ENCODE assay signal across 8 cellular contexts in the genomic region with DNA sequence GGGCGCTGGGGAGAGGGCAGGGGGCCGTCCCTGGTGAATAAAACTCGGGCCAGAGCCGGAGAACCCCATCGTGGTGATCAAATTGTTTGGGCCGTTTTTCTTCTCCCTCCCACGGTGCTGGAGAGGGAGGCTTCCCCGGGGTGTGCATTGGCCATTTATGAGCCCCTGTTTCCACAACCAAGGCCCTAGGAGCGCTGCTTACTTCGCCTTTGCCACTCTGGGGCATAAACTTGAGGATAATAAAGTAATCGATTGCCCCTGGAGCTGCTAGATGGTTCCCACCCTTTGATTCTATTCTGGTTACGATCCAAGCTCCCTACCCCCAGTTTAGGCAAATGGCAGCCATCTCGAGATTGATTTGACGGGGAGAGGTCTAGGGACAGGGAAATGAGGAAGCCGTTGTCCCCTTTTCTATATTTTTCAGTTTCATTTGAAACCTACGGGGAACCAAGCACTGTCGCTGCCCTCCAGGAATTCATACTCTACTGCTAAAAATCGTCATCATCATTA. TPM values are rescaled to one million over a fixed set of nuclear protein-coding genes. Genes with fewer than 3 reads are reported as not detected.
DNase-seq lines count a peak whose midpoint lies in the region; ATAC-seq and TF ChIP-seq lines count a peak whose summit lies in the region.

No MANE protein-coding gene starts in this region.

- H3F3A ChIP-seq in PC-3 (ENCODE audit: low read length, unreplicated experiment): no peaks in the 10 kb centered on the region

- H3K27ac Mint-ChIP-seq in T-helper 2 cell treated with Interferon-gamma antibody and Interleukin-4, amounts not matched to agents 5 μg/mL and 100 μg/mL, for 36 hours: peak overlapping the region; percentile 88
- peak overlapping the region; percentile 90 to 95 for H3K27ac Mint-ChIP-seq in effector memory CD8-positive, alpha-beta T cell

- DNase-seq in T-helper 2 cell treated with Interferon-gamma antibody and Interleukin-4, amounts not matched to agents 5 μg/mL and 100 μg/mL, for 36 hours (ENCODE audit: low spot score): peak; percentile 12
- DNase-seq in T-helper 2 cell (no peak), PC-3 (no peak), NCI-H187 (lab: John Stamatoyannopoulos, UW) (no peak)
- DNase-seq in effector memory CD8-positive, alpha-beta T cell: no peak

- H3K36me3 ChIP-seq in PC-3 (ENCODE audit: low read depth, low read length): peaks cover 9% of the 10 kb centered on the region; the same call in 1 of the 2 replicates
- peaks cover 7 to 8% of the 10 kb centered on the region in 2 donors for H3K36me3 ChIP-seq in mucosa of rectum (ENCODE audit: control insufficient read depth in 2 of 2, insufficient read depth in 2 of 2, low read length in 2 of 2)

- intact Hi-C loops in PC-3 (cut with micrococcal nuclease): loop anchor here (5.0 kb wide), 1 partner anchor 33 kb away; a partner anchor contains a TSS

- no peak for TF ChIP-seq CTCF in PC-3 (conservative IDR thresholded peaks at IDR 0.05; ENCODE audit: low read depth, low read length)

- H3K27ac ChIP-seq in PC-3 (ENCODE audit: low read length) (no peak overlapping the region), mucosa of rectum (ENCODE audit: low read depth in 2 of 2, low read length in 2 of 2) (peak overlapping the region in 1 of 2 donors; percentile 6)

- H3K4me1 Mint-ChIP-seq in T-helper 2 cell treated with Interferon-gamma antibody and Interleukin-4, amounts not matched to agents 5 μg/mL and 100 μg/mL, for 36 hours (ENCODE audit: low read depth): peaks cover 42% of the 10 kb centered on the region
- H3K4me1 Mint-ChIP-seq in effector memory CD8-positive, alpha-beta T cell (ENCODE audit: low read depth in 2 of 2): peaks cover 36 to 41% of the 10 kb centered on the region in 2 donors

- no peaks in the 10 kb centered on the region for H3K9me2 ChIP-seq in PC-3 (replicated peaks; ENCODE audit: low read length)

- H3K4me3 ChIP-seq in PC-3 (ENCODE audit: low read length) (peak overlapping the region; percentile 93), mucosa of rectum (ENCODE audit: low read length in 2 of 2) (peak overlapping the region; percentile 89 to 93)

- ATAC-seq in PC-3: no peak
- no peak for ATAC-seq in effector memory CD8-positive, alpha-beta T cell (replicated peaks)
- ATAC-seq in GM18498 (IDR thresholded peaks at IDR 0.05; ENCODE audit: unreplicated experiment): no peak
- no peak for ATAC-seq in HG03354 (IDR thresholded peaks at IDR 0.05; ENCODE audit: poor library complexity, severe bottlenecking, unreplicated experiment)

- no TSS peak for BruUV-seq in PC-3 (replicated peaks; lab: Mats Ljungman, UMichigan)

- POLR2A ChIA-PET in PC-3 (lab: Charles Lee; ENCODE audit: unreplicated experiment): interaction anchor here (0.6 kb wide), 1 partner anchor 723 kb away, joined by 3 read pairs; no protein-coding TSS in a partner anchor

- no peaks in the 10 kb centered on the region for H3K27me3 ChIP-seq in PC-3 (ENCODE audit: low read length)
- no peaks in the 10 kb centered on the region for H3K27me3 ChIP-seq in mucosa of rectum (ENCODE audit: control insufficient read depth in 2 of 2, insufficient read depth in 2 of 2, low read length in 2 of 2)

- no peaks in the 10 kb centered on the region for H4K20me1 ChIP-seq in PC-3 (ENCODE audit: low read length)

- peaks cover 17% of the 10 kb centered on the region for H3K36me3 Mint-ChIP-seq in T-helper 2 cell treated with Interferon-gamma antibody and Interleukin-4, amounts not matched to agents 5 μg/mL and 100 μg/mL, for 36 hours (ENCODE audit: low read depth)
- peaks cover 18% of the 10 kb centered on the region for H3K36me3 Mint-ChIP-seq in effector memory CD8-positive, alpha-beta T cell (ENCODE audit: insufficient read depth)

- H3K79me2 ChIP-seq in PC-3 (ENCODE audit: low read length): peaks cover 54% of the 10 kb centered on the region

- peak overlapping the region; percentile 88 for H3K4me2 ChIP-seq in PC-3 (ENCODE audit: low read length)

- H3K27me3 Mint-ChIP-seq in T-helper 2 cell treated with Interferon-gamma antibody and Interleukin-4, amounts not matched to agents 5 μg/mL and 100 μg/mL, for 36 hours (ENCODE audit: low read depth): no peaks in the 10 kb centered on the region
- H3K27me3 Mint-ChIP-seq in effector memory CD8-positive, alpha-beta T cell: no peaks in the 10 kb centered on the region

- H3K4me1 ChIP-seq in PC-3 (ENCODE audit: insufficient read depth, low read length) (peaks cover 38% of the 10 kb centered on the region), mucosa of rectum (ENCODE audit: control insufficient read depth in 2 of 2, insufficient read depth in 2 of 2, low read length in 2 of 2) (peaks cover 16 to 23% of the 10 kb centered on the region in 2 donors)

- no peaks in the 10 kb centered on the region for H3K9me3 Mint-ChIP-seq in T-helper 2 cell treated with Interferon-gamma antibody and Interleukin-4, amounts not matched to agents 5 μg/mL and 100 μg/mL, for 36 hours
- H3K9me3 Mint-ChIP-seq in effector memory CD8-positive, alpha-beta T cell: no peaks in the 10 kb centered on the region

- peak overlapping the region; percentile 91 for H3K4me3 Mint-ChIP-seq in T-helper 2 cell treated with Interferon-gamma antibody and Interleukin-4, amounts not matched to agents 5 μg/mL and 100 μg/mL, for 36 hours
- H3K4me3 Mint-ChIP-seq in effector memory CD8-positive, alpha-beta T cell: peak overlapping the region; percentile 85 to 94

- CTCF ChIA-PET in PC-3 (lab: Charles Lee): interaction anchor here (0.6 to 0.7 kb wide), 2 partner anchors 31 to 61 kb away, joined by 3 to 5 read pairs; a partner anchor contains a TSS

- H3K9me3 ChIP-seq in PC-3 (ENCODE audit: low read length) (no peaks in the 10 kb centered on the region), mucosa of rectum (ENCODE audit: control insufficient read depth in 2 of 2, low read length in 2 of 2) (no peaks in the 10 kb centered on the region)

- H2AFZ ChIP-seq in PC-3 (ENCODE audit: low read length): peak overlapping the region; percentile 91

- H3K9ac ChIP-seq in PC-3 (ENCODE audit: low read length) (peak overlapping the region; percentile 84), mucosa of rectum (ENCODE audit: low read depth in 1 of 2, low read length in 2 of 2) (peak overlapping the region; percentile 66 to 71)

RNA-seq across cellular contexts. Expression of a gene that starts 0.7 kb away (rescaled TPM):
- total RNA-seq in PC-3 (2014; rRNA removed): 5.4 and 10.0 TPM in 2 replicates

RNA-seq across cellular contexts. Expression of a gene that starts 2.5 kb away (rescaled TPM):
- total RNA-seq in PC-3 (2014; rRNA removed): 45.6 and 50.7 TPM in 2 replicates

RNA-seq across cellular contexts. Expression of a gene that starts 31.1 kb away (rescaled TPM):
- 2.9 and 9.1 TPM in 2 replicates for total RNA-seq in PC-3 (2014; rRNA removed)
